ENCODE assay signal across 9 cellular contexts in the genomic region with DNA sequence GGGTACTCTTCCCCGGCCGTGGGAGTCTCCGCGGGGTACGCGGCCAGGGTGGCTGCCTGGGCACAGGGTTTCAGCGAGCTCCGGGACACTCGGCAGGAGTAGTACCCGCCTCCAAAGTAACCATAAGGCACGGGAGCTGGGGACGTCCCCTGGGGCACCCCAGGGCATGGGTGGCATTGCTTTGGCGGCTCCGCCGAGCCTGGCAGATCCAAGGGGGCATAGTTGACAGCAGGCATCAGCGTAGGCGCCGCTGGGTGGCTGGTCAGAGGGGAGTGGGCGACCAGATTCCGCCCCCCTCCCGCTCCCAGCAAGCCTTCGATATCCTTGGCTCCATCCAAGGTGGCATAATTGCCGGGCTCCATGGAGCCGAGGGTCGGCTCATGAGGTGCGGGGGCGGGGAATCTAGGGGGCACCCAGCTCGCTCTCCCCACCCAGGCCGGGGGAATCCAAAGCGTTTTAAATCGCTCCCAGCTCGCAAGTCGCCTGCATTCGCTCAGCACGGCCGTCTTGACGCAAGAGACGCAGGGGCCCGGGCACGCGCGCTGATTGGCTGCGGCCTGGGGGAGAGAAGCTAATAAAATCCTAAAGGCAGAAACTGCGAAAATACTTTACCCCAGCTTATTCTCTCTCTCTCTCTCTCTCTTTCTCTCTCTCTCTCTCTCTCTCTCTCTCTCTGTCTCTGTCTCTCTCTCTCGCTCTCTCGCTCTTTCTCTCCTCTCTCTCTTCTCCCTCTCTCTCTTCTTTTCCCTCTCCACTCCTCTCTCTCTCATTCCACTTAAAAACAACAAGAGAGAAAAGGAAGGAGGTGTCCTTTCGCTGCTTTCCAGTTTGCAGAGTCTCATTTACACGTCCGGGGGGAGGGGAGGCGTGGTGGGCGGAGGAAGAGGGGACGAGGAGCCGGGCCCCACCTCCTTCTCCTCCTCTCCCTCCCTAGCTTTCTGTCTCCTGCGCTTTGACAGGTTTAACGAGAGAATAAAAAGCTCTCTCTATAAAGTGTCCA. TPM values are rescaled to one million over a fixed set of nuclear protein-coding genes. Genes with fewer than 3 reads are reported as not detected.
DNase-seq lines count a peak whose midpoint lies in the region; ATAC-seq, FAIRE-seq and TF ChIP-seq lines count a peak whose summit lies in the region.
"Had no signal": no experiment of that assay in that cellular context is flagged by ENCODE, and none has a peak within 500 bp of the region (broad histone marks: within the 10 kb centered on the region; RNA-seq: fewer than 3 reads in every experiment).

A gene (minus strand): TSS at position 519 of the 1,000 bp plus-strand sequence. CDS start 157 bp downstream, at position 362.

- H3K27ac ChIP-seq in GM12878 (ENCODE audit: control insufficient read depth, insufficient read depth) = no peak within 1 kb of the TSS
- H3K27ac ChIP-seq in muscle layer of duodenum (ENCODE audit: low read length) = no peak within 1 kb of the TSS

- H3K4me1 ChIP-seq in GM12878 (ENCODE audit: control insufficient read depth, insufficient read depth, low read length) = no peaks in the 10 kb centered on the region; the same call in 1 of the 2 replicates
- peaks cover 5 to 44% of the 10 kb centered on the region in 2 donors for H3K4me1 ChIP-seq in muscle layer of duodenum (ENCODE audit: control insufficient read depth in 1 of 2, insufficient read depth in 2 of 2, low read length in 2 of 2)

- no peak for TF ChIP-seq RAD21 in GM12878 (IDR thresholded peaks at IDR 0.05; ENCODE audit: insufficient read depth, low read depth, low read length)

- H2AFZ ChIP-seq in GM12878 (ENCODE audit: control insufficient read depth, low read depth, low read length) = no peak within 1 kb of the TSS

- TF ChIP-seq EP300 in GM12878 (IDR thresholded peaks at IDR 0.05; ENCODE audit: borderline replicate concordance in 1 of 2, control insufficient read depth in 1 of 2, low read depth in 2 of 2, low read length in 2 of 2) = no peak

- H3K79me2 ChIP-seq in GM12878 (ENCODE audit: control insufficient read depth, insufficient read depth, low read length) = no peaks in the 10 kb centered on the region

- POLR2A ChIA-PET in GM12878 (lab: Charles Lee) = no interaction called here

- CTCF ChIA-PET in GM12878 (lab: Yijun Ruan, JAX) = interaction anchor here (0.7 to 6.4 kb wide), 4 partner anchors 13 to 150 kb away, joined by 3 to 108 read pairs (median 3); no protein-coding TSS in a partner anchor

- TF ChIP-seq POLR2A in GM12878 (IDR thresholded peaks at IDR 0.05; ENCODE audit: low read depth, low read length) = no peak

- H3K4me2 ChIP-seq in GM12878 (ENCODE audit: control insufficient read depth, insufficient read depth) = no peak within 1 kb of the TSS

- WGBS in GM12878 (ENCODE audit: insufficient coverage, insufficient replicate concordance, low lambda C conversion rate, missing lambda C conversion rate) = 20% methylated on average over 46 of the region's 55 CpGs

- H3K4me3 ChIP-seq in GM12878 = no peak within 1 kb of the TSS
- H3K4me3 ChIP-seq in muscle layer of duodenum (ENCODE audit: low read depth in 1 of 2, low read length in 2 of 2) = peak within 1 kb of the TSS; percentile 3 to 52

- no peaks in the 10 kb centered on the region for H3K36me3 ChIP-seq in GM12878 (ENCODE audit: control insufficient read depth in 2 of 2, insufficient read depth in 2 of 2, low read length in 1 of 2)
- H3K36me3 ChIP-seq in muscle layer of duodenum (ENCODE audit: control insufficient read depth in 1 of 2, insufficient read depth in 2 of 2, low read length in 2 of 2) = no peaks in the 10 kb centered on the region

- SMC1A ChIA-PET in GM12878 (lab: Charles Lee; ENCODE audit: uncharacterized antibody, unreplicated experiment) = no interaction called here

- RAD21 ChIA-PET in GM12878 (lab: Charles Lee; ENCODE audit: unreplicated experiment) = interaction anchor here (1.2 kb wide), 1 partner anchor 151 kb away, joined by 5 read pairs; no protein-coding TSS in a partner anchor

- no TSS peak for BruUV-seq in GM12878 (replicated peaks; lab: Mats Ljungman, UMichigan)

- H3K27me3 ChIP-seq in GM12878 (replicated peaks in 1 of 2; ENCODE audit: control insufficient read depth in 2 of 2, insufficient read depth in 2 of 2, low read length in 1 of 2) (peaks cover 26 to 45% of the 10 kb centered on the region in 2 experiments), muscle layer of duodenum (ENCODE audit: low read depth, low read length) (peaks cover 91% of the 10 kb centered on the region)

- peak; percentile 43 for DNase-seq in DMS 273 (lab: John Stamatoyannopoulos, UW; ENCODE audit: unreplicated experiment)
- no peak for DNase-seq in DMS 273 treated with DMSO at 0.1 percent for 48 hours (lab: John Stamatoyannopoulos, UW)
- peak; percentile 71 for DNase-seq in NCI-H774 (lab: John Stamatoyannopoulos, UW)
- no peak for DNase-seq in GM12878 (ENCODE audit: low read depth, low spot score)
- no peak for DNase-seq in NCI-H1048 (lab: John Stamatoyannopoulos, UW)

- no peak for TF ChIP-seq CTCF in GM12878 (IDR thresholded peaks at IDR 0.05 in 2 of 3, conservative IDR thresholded peaks at IDR 0.05 in 1 of 3; ENCODE audit: control insufficient read depth in 2 of 3, extremely low read depth in 1 of 3, insufficient read depth in 1 of 3, low read depth in 3 of 3, low read length in 3 of 3)

- H3K9ac ChIP-seq in GM12878 (ENCODE audit: control insufficient read depth, insufficient read depth, low read length) = no peak within 1 kb of the TSS

- H3K9me3 ChIP-seq in GM12878 (replicated peaks; ENCODE audit: control insufficient read depth, insufficient read depth, low read length) (no peaks in the 10 kb centered on the region), muscle layer of duodenum (ENCODE audit: control insufficient read depth in 1 of 2, low read length in 2 of 2) (no peaks in the 10 kb centered on the region)

- intact Hi-C loops in GM12878 (cut with micrococcal nuclease; ENCODE audit: unreplicated experiment) = no loop called here

- in situ Hi-C loops in GM12878 (cut with MboI) = loop anchor here (5.0 kb wide), 1 partner anchor 154 kb away; no protein-coding TSS in a partner anchor

- H4K20me1 ChIP-seq in GM12878 (ENCODE audit: control insufficient read depth, insufficient read depth) = no peaks in the 10 kb centered on the region

- no peak for FAIRE-seq in GM12878 (lab: Jason Lieb, UNC)
- FAIRE-seq: A204.1 had no signal

- no peak for ATAC-seq in GM12878
- ATAC-seq in HG03175 (IDR thresholded peaks at IDR 0.05; ENCODE audit: unreplicated experiment) = no peak
- ATAC-seq in GM18502 (IDR thresholded peaks at IDR 0.05; ENCODE audit: poor library complexity, unreplicated experiment) = no peak

TF ChIP-seq in GM12878, 131 proteins besides CTCF, POLR2A, EP300 and RAD21:
- TF ChIP-seq SUZ12 (IDR thresholded peaks at IDR 0.05; ENCODE audit: unreplicated experiment) (peak; percentile 23), SIX5 (IDR thresholded peaks at IDR 0.05; ENCODE audit: low read depth, low read length, severe bottlenecking) (no peak)

RNA-seq across cellular contexts. Expression of the gene that starts here (rescaled TPM):
- not detected in 2 replicates for total RNA-seq in GM12878 (2013; cell fraction: nucleolus; rRNA removed)
- total RNA-seq in GM12878 (2014; rRNA removed) = not detected in 2 replicates
- not detected in 2 replicates for total RNA-seq in GM12878 (2014; rRNA removed; fragmentation: Illumina TruSeq; extraction: Trizol)
- 0.05 TPM in 2 replicates for total RNA-seq in GM12878 (2021)
- polyA plus RNA-seq in GM12878 (2011; ENCODE audit: low read depth) = not detected
- not detected in 2 replicates for polyA plus RNA-seq in GM12878 (2011; rRNA removed)
- not detected in 2 replicates for polyA plus RNA-seq in GM12878 (2011; cell fraction: cytosol; rRNA removed)
- not detected in 2 replicates for polyA plus RNA-seq in GM12878 (2011; cell fraction: nucleus; rRNA removed)
- polyA plus RNA-seq in GM12878 (2012) = not detected in 2 replicates
- not detected in 2 replicates for polyA plus RNA-seq in GM12878 (2014; fragmentation: Illumina TruSeq; extraction: Trizol)
- polyA plus RNA-seq in GM12878 (2014; fragmentation: Nextera tagmentation; extraction: Ambion mirVana) = not detected
- polyA plus RNA-seq in GM12878 (2014; rRNA removed) = not detected in 2 replicates
- polyA plus RNA-seq in GM12878 (2016; fragmentation: Nextera tagmentation; extraction: Ambion mirVana) = not detected
- not detected in 2 replicates for polyA minus RNA-seq in GM12878 (2011; rRNA and poly(A)+ RNA removed)
- polyA minus RNA-seq in GM12878 (2011; cell fraction: cytosol; rRNA and poly(A)+ RNA removed) = not detected in 2 replicates
- not detected in 2 replicates for polyA minus RNA-seq in GM12878 (2011; cell fraction: nucleus; rRNA and poly(A)+ RNA removed)

Comparison
In these comparisons a context has a peak if more than half of its experiments do, and no peak if none do; other contexts are left out.
1. DNase-seq: peak in DMS 273 (single experiment) and NCI-H774 (single experiment); none in DMS 273 treated with DMSO at 0.1 percent for 48 hours (single experiment), GM12878 (single experiment) and NCI-H1048 (single experiment).